In the genomic region with DNA sequence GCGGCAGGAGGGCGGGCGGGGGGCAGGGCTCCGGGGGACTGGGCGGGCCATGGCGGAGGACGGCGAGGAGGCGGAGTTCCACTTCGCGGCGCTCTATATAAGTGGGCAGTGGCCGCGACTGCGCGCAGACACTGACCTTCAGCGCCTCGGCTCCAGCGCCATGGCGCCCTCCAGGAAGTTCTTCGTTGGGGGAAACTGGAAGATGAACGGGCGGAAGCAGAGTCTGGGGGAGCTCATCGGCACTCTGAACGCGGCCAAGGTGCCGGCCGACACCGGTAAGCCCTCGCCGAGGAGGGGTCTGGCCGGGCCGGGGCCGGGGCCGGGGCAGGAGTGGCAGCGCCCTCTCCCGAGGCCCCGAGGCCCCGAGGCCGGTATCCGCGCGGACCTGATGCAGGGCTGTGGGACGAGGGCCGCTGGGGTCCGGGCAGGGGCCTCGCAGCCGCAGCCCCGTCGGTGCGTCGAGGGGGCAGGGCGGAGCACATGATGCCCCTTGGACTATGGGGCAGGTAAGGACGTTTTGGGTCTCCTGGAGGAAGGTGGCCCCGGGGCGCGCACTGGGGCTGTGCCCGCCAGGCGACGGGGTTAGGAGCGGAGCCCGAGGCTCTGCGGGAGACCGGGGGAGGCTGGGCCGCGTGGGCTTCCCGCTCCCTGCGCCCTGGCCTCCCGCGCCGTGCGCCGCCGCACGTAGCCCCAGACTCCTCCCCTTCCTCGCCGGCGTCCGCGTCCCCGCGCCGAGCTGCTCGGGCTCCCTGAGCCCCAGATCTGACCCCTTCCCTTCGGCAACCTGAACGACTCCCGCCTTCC, we compare ENCODE assay signal across 1 cellular context.
A peak's percentile ranks its signal among the peaks of the same experiment; 100 is the strongest.
TF ChIP-seq lines count a peak whose summit lies in the region.

A gene (plus strand): TSS at position 125 of the 804 bp plus-strand sequence. CDS start 36 bp downstream, at position 161.

TF ChIP-seq in HepG2, 621 proteins besides CTCF, POLR2A, EP300 and RAD21 (continued from another document and continues in another):
- TF ChIP-seq, protein P1, sequence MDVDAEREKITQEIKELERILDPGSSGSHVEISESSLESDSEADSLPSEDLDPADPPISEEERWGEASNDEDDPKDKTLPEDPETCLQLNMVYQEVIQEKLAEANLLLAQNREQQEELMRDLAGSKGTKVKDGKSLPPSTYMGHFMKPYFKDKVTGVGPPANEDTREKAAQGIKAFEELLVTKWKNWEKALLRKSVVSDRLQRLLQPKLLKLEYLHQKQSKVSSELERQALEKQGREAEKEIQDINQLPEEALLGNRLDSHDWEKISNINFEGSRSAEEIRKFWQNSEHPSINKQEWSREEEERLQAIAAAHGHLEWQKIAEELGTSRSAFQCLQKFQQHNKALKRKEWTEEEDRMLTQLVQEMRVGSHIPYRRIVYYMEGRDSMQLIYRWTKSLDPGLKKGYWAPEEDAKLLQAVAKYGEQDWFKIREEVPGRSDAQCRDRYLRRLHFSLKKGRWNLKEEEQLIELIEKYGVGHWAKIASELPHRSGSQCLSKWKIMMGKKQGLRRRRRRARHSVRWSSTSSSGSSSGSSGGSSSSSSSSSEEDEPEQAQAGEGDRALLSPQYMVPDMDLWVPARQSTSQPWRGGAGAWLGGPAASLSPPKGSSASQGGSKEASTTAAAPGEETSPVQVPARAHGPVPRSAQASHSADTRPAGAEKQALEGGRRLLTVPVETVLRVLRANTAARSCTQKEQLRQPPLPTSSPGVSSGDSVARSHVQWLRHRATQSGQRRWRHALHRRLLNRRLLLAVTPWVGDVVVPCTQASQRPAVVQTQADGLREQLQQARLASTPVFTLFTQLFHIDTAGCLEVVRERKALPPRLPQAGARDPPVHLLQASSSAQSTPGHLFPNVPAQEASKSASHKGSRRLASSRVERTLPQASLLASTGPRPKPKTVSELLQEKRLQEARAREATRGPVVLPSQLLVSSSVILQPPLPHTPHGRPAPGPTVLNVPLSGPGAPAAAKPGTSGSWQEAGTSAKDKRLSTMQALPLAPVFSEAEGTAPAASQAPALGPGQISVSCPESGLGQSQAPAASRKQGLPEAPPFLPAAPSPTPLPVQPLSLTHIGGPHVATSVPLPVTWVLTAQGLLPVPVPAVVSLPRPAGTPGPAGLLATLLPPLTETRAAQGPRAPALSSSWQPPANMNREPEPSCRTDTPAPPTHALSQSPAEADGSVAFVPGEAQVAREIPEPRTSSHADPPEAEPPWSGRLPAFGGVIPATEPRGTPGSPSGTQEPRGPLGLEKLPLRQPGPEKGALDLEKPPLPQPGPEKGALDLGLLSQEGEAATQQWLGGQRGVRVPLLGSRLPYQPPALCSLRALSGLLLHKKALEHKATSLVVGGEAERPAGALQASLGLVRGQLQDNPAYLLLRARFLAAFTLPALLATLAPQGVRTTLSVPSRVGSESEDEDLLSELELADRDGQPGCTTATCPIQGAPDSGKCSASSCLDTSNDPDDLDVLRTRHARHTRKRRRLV (CRISPR knock-in tag; IDR thresholded peaks at IDR 0.05), result no peak
- TF ChIP-seq FOXA3 (CRISPR knock-in tag; IDR thresholded peaks at IDR 0.05) (peak; percentile 12; the same call in 1 of the 2 replicates), KDM6A (CRISPR knock-in tag; IDR thresholded peaks at IDR 0.05; ENCODE audit: low read depth) (no peak), MAFG (CRISPR knock-in tag; IDR thresholded peaks at IDR 0.05) (no peak), YY1 (IDR thresholded peaks at IDR 0.05; ENCODE audit: insufficient read depth, insufficient replicate concordance, low read depth, low read length) (peak; percentile 84), DPF2 (CRISPR knock-in tag; IDR thresholded peaks at IDR 0.05; ENCODE audit: borderline replicate concordance, low read depth) (no peak), SRSF4 (IDR thresholded peaks at IDR 0.05; ENCODE audit: low read depth, low read length, poor library complexity, severe bottlenecking) (no peak), NCOA5 (CRISPR knock-in tag; IDR thresholded peaks at IDR 0.05) (no peak), RNF2 (conservative IDR thresholded peaks at IDR 0.05; ENCODE audit: low read depth) (0 out of 2 replicates have a peak, but pooled peaks have one; percentile 45), ZNF552 (CRISPR knock-in tag; IDR thresholded peaks at IDR 0.05; ENCODE audit: borderline replicate concordance) (0 out of 2 replicates have a peak, but pooled peaks have one; percentile 24), ZNF749 (CRISPR knock-in tag; IDR thresholded peaks at IDR 0.05; ENCODE audit: borderline replicate concordance) (peak; percentile 60; the same call in 1 of the 2 replicates), RBFOX2 (IDR thresholded peaks at IDR 0.05; ENCODE audit: low read depth, low read length) (peak; percentile 95), RAD51 (IDR thresholded peaks at IDR 0.05; ENCODE audit: borderline replicate concordance) (no peak), ZBTB7A (CRISPR knock-in tag; IDR thresholded peaks at IDR 0.05) (no peak), XRCC5 (optimal IDR thresholded peaks at IDR 0.05; ENCODE audit: low read length) (no peak), TCF7 (IDR thresholded peaks at IDR 0.05; ENCODE audit: low read depth) (no peak), TEAD2 (CRISPR knock-in tag; IDR thresholded peaks at IDR 0.05) (no peak), ZNF484 (CRISPR knock-in tag; IDR thresholded peaks at IDR 0.05; ENCODE audit: borderline replicate concordance, low read depth) (peak; percentile 55; the same call in 1 of the 2 replicates), GATA4 (IDR thresholded peaks at IDR 0.05; ENCODE audit: borderline replicate concordance, low read depth) (peak; percentile 80; the same call in 1 of the 2 replicates), ATM (IDR thresholded peaks at IDR 0.05; ENCODE audit: borderline replicate concordance) (no peak), CCDC6 (CRISPR knock-in tag; IDR thresholded peaks at IDR 0.05) (no peak; the same call in 1 of the 2 replicates), GATAD2A (CRISPR knock-in tag; IDR thresholded peaks at IDR 0.05) (peak; percentile 56; the same call in 1 of the 2 replicates), SUZ12 (IDR thresholded peaks at IDR 0.05; ENCODE audit: low read depth, low read length) (no peak)
- TF ChIP-seq, protein P2, sequence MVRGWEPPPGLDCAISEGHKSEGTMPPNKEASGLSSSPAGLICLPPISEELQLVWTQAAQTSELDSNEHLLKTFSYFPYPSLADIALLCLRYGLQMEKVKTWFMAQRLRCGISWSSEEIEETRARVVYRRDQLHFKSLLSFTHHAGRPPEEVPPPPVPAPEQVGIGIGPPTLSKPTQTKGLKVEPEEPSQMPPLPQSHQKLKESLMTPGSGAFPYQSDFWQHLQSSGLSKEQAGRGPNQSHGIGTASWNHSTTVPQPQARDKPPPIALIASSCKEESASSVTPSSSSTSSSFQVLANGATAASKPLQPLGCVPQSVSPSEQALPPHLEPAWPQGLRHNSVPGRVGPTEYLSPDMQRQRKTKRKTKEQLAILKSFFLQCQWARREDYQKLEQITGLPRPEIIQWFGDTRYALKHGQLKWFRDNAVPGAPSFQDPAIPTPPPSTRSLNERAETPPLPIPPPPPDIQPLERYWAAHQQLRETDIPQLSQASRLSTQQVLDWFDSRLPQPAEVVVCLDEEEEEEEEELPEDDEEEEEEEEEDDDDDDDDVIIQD (CRISPR knock-in tag; IDR thresholded peaks at IDR 0.05; ENCODE audit: low read depth), result no peak; the same call in 1 of the 2 replicates
- TF ChIP-seq, protein P3, sequence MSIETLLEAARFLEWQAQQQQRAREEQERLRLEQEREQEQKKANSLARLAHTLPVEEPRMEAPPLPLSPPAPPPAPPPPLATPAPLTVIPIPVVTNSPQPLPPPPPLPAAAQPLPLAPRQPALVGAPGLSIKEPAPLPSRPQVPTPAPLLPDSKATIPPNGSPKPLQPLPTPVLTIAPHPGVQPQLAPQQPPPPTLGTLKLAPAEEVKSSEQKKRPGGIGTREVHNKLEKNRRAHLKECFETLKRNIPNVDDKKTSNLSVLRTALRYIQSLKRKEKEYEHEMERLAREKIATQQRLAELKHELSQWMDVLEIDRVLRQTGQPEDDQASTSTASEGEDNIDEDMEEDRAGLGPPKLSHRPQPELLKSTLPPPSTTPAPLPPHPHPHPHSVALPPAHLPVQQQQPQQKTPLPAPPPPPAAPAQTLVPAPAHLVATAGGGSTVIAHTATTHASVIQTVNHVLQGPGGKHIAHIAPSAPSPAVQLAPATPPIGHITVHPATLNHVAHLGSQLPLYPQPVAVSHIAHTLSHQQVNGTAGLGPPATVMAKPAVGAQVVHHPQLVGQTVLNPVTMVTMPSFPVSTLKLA (IDR thresholded peaks at IDR 0.05), result no peak
- TF ChIP-seq, protein P4, sequence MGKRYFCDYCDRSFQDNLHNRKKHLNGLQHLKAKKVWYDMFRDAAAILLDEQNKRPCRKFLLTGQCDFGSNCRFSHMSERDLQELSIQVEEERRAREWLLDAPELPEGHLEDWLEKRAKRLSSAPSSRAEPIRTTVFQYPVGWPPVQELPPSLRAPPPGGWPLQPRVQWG (CRISPR knock-in tag; IDR thresholded peaks at IDR 0.05; ENCODE audit: borderline replicate concordance, low read depth), result no peak
- TF ChIP-seq, protein P5, sequence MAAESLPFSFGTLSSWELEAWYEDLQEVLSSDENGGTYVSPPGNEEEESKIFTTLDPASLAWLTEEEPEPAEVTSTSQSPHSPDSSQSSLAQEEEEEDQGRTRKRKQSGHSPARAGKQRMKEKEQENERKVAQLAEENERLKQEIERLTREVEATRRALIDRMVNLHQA (CRISPR knock-in tag; IDR thresholded peaks at IDR 0.05), result no peak
- TF ChIP-seq, protein P6, sequence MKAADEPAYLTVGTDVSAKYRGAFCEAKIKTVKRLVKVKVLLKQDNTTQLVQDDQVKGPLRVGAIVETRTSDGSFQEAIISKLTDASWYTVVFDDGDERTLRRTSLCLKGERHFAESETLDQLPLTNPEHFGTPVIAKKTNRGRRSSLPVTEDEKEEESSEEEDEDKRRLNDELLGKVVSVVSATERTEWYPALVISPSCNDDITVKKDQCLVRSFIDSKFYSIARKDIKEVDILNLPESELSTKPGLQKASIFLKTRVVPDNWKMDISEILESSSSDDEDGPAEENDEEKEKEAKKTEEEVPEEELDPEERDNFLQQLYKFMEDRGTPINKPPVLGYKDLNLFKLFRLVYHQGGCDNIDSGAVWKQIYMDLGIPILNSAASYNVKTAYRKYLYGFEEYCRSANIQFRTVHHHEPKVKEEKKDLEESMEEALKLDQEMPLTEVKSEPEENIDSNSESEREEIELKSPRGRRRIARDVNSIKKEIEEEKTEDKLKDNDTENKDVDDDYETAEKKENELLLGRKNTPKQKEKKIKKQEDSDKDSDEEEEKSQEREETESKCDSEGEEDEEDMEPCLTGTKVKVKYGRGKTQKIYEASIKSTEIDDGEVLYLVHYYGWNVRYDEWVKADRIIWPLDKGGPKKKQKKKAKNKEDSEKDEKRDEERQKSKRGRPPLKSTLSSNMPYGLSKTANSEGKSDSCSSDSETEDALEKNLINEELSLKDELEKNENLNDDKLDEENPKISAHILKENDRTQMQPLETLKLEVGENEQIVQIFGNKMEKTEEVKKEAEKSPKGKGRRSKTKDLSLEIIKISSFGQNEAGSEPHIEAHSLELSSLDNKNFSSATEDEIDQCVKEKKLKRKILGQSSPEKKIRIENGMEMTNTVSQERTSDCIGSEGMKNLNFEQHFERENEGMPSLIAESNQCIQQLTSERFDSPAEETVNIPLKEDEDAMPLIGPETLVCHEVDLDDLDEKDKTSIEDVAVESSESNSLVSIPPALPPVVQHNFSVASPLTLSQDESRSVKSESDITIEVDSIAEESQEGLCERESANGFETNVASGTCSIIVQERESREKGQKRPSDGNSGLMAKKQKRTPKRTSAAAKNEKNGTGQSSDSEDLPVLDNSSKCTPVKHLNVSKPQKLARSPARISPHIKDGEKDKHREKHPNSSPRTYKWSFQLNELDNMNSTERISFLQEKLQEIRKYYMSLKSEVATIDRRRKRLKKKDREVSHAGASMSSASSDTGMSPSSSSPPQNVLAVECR (CRISPR knock-in tag; IDR thresholded peaks at IDR 0.05; ENCODE audit: borderline replicate concordance), result peak; percentile 60; the same call in 1 of the 2 replicates
- TF ChIP-seq, protein P7, sequence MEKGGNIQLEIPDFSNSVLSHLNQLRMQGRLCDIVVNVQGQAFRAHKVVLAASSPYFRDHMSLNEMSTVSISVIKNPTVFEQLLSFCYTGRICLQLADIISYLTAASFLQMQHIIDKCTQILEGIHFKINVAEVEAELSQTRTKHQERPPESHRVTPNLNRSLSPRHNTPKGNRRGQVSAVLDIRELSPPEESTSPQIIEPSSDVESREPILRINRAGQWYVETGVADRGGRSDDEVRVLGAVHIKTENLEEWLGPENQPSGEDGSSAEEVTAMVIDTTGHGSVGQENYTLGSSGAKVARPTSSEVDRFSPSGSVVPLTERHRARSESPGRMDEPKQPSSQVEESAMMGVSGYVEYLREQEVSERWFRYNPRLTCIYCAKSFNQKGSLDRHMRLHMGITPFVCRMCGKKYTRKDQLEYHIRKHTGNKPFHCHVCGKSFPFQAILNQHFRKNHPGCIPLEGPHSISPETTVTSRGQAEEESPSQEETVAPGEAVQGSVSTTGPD (CRISPR knock-in tag; IDR thresholded peaks at IDR 0.05), result no peak
- TF ChIP-seq, protein P8, sequence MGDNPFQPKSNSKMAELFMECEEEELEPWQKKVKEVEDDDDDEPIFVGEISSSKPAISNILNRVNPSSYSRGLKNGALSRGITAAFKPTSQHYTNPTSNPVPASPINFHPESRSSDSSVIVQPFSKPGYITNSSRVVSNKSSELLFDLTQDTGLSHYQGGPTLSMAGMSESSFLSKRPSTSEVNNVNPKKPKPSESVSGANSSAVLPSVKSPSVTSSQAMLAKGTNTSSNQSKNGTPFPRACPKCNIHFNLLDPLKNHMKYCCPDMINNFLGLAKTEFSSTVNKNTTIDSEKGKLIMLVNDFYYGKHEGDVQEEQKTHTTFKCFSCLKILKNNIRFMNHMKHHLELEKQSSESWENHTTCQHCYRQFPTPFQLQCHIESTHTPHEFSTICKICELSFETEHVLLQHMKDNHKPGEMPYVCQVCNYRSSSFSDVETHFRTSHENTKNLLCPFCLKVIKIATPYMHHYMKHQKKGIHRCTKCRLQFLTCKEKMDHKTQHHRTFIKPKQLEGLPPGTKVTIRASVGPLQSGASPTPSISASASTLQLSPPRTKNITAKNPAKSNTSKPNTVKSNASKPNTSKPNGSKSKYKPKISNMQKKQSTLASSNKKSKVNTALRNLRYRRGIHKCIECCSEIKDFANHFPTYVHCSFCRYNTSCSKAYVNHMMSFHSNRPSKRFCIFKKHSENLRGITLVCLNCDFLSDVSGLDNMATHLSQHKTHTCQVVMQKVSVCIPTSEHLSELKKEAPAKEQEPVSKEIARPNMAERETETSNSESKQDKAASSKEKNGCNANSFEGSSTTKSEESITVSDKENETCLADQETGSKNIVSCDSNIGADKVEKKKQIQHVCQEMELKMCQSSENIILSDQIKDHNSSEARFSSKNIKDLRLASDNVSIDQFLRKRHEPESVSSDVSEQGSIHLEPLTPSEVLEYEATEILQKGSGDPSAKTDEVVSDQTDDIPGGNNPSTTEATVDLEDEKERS (CRISPR knock-in tag; IDR thresholded peaks at IDR 0.05), result no peak
- TF ChIP-seq, protein P9, sequence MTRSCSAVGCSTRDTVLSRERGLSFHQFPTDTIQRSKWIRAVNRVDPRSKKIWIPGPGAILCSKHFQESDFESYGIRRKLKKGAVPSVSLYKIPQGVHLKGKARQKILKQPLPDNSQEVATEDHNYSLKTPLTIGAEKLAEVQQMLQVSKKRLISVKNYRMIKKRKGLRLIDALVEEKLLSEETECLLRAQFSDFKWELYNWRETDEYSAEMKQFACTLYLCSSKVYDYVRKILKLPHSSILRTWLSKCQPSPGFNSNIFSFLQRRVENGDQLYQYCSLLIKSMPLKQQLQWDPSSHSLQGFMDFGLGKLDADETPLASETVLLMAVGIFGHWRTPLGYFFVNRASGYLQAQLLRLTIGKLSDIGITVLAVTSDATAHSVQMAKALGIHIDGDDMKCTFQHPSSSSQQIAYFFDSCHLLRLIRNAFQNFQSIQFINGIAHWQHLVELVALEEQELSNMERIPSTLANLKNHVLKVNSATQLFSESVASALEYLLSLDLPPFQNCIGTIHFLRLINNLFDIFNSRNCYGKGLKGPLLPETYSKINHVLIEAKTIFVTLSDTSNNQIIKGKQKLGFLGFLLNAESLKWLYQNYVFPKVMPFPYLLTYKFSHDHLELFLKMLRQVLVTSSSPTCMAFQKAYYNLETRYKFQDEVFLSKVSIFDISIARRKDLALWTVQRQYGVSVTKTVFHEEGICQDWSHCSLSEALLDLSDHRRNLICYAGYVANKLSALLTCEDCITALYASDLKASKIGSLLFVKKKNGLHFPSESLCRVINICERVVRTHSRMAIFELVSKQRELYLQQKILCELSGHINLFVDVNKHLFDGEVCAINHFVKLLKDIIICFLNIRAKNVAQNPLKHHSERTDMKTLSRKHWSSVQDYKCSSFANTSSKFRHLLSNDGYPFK (CRISPR knock-in tag; IDR thresholded peaks at IDR 0.05; ENCODE audit: borderline replicate concordance), result no peak
